In genomic region chr20:51553897-51554504, GRCh38 we compare ENCODE assay signal across 11 cellular contexts. TPM values are rescaled to one million over a fixed set of nuclear protein-coding genes. Genes with fewer than 3 reads are reported as not detected.
DNase-seq lines count a peak whose midpoint lies in the region; ATAC-seq and TF ChIP-seq lines count a peak whose summit lies in the region.
"Had no signal": no experiment of that assay in that cellular context is flagged by ENCODE, and none has a peak within 500 bp of the region (broad histone marks: within the 10 kb centered on the region; RNA-seq: fewer than 3 reads in every experiment).

No MANE protein-coding gene starts in this region.

- no peaks in the 10 kb centered on the region for H3F3A ChIP-seq in DOHH2 (ENCODE audit: control insufficient read depth, insufficient read depth)

- DNase-seq in Karpas-422 (no peak), choroid plexus epithelial cell (ENCODE audit: low read depth) (peak; percentile 66), osteoblast (ENCODE audit: insufficient read length, low spot score, missing footprints) (peak; percentile 87), cerebellar cortex (ENCODE audit: low spot score) (no peak)
- DNase-seq: activated naive CD4-positive, alpha-beta T cell treated with Interleukin-2 at 50 U/mL for 16 hours; C1 segment of cervical spinal cord; NCI-H1105 had no signal

- no peaks in the 10 kb centered on the region for H4K20me1 ChIP-seq in DOHH2 (ENCODE audit: control insufficient read depth, insufficient read depth, low read depth, low read length)
- H4K20me1 ChIP-seq in Karpas-422 (ENCODE audit: insufficient read depth, low read depth, low read length): no peaks in the 10 kb centered on the region
- H4K20me1 ChIP-seq in osteoblast (ENCODE audit: insufficient read depth, low read length): no peaks in the 10 kb centered on the region

- H3K79me2 ChIP-seq in DOHH2 (ENCODE audit: control insufficient read depth, low read length) (no peaks in the 10 kb centered on the region), Karpas-422 (ENCODE audit: low read length) (no peaks in the 10 kb centered on the region), osteoblast (ENCODE audit: insufficient read depth, low read length) (no peaks in the 10 kb centered on the region)

- H3K4me1 ChIP-seq in DOHH2 (ENCODE audit: control insufficient read depth, low read length) (peaks cover 11% of the 10 kb centered on the region), Karpas-422 (ENCODE audit: low read length) (peaks cover 12% of the 10 kb centered on the region), osteoblast (ENCODE audit: insufficient read depth, low read length) (peaks cover 13% of the 10 kb centered on the region)

- H3K36me3 ChIP-seq in DOHH2 (ENCODE audit: control insufficient read depth, low read length) (no peaks in the 10 kb centered on the region), Karpas-422 (ENCODE audit: insufficient read depth, low read length) (no peaks in the 10 kb centered on the region), osteoblast (ENCODE audit: insufficient read depth, low read length) (no peaks in the 10 kb centered on the region)

- peak overlapping the region; percentile 13; the same call in 1 of the 2 replicates for H3K4me3 ChIP-seq in DOHH2 (ENCODE audit: low read length)
- H3K4me3 ChIP-seq in Karpas-422 (ENCODE audit: low read length): peak overlapping the region; percentile 9; the same call in 1 of the 2 replicates
- no peak overlapping the region for H3K4me3 ChIP-seq in choroid plexus epithelial cell (ENCODE audit: low read depth, low read length)
- H3K4me3 ChIP-seq in osteoblast (ENCODE audit: insufficient read depth, low read length): no peak overlapping the region

- peak overlapping the region; percentile 37; the same call in 1 of the 2 replicates for H3K9ac ChIP-seq in Karpas-422 (ENCODE audit: low read length)

- TF ChIP-seq CTCF in DOHH2 (IDR thresholded peaks at IDR 0.05; ENCODE audit: low read depth, low read length, poor library complexity, severe bottlenecking) (no peak), choroid plexus epithelial cell (conservative IDR thresholded peaks at IDR 0.05; ENCODE audit: low read depth, low read length) (no peak), osteoblast (IDR thresholded peaks at IDR 0.05; ENCODE audit: extremely low read depth, low read depth, low read length) (no peak)

- no peaks in the 10 kb centered on the region for H3K9me3 ChIP-seq in DOHH2 (ENCODE audit: control insufficient read depth, insufficient read depth, low read length)
- H3K9me3 ChIP-seq in Karpas-422 (ENCODE audit: low read length): no peaks in the 10 kb centered on the region
- H3K9me3 ChIP-seq in osteoblast (ENCODE audit: low read depth, low read length): no peaks in the 10 kb centered on the region

- no peaks in the 10 kb centered on the region; the same call in 1 of the 2 replicates for H3K27me3 ChIP-seq in DOHH2 (ENCODE audit: control insufficient read depth, low read length)
- H3K27me3 ChIP-seq in Karpas-422 (ENCODE audit: low read length): peaks cover 2% of the 10 kb centered on the region; the same call in 1 of the 2 replicates
- H3K27me3 ChIP-seq in osteoblast (ENCODE audit: insufficient read depth, low read length): no peaks in the 10 kb centered on the region

- H3K4me2 ChIP-seq in DOHH2 (ENCODE audit: low read length) (peak overlapping the region; percentile 46), Karpas-422 (ENCODE audit: low read depth, low read length, poor library complexity, severe bottlenecking) (peak overlapping the region; percentile 44), osteoblast (ENCODE audit: insufficient read depth, low read length) (peak overlapping the region; percentile 49)

- no peak for ATAC-seq in HG02885 (IDR thresholded peaks at IDR 0.05; ENCODE audit: poor library complexity, unreplicated experiment)
- no peak for ATAC-seq in HG03565 (IDR thresholded peaks at IDR 0.05; ENCODE audit: unreplicated experiment)
- no peak for ATAC-seq in GM21423 (IDR thresholded peaks at IDR 0.05; ENCODE audit: unreplicated experiment)

- H3K27ac ChIP-seq in DOHH2 (ENCODE audit: low read depth, low read length) (no peak overlapping the region), Karpas-422 (ENCODE audit: low read length) (peak overlapping the region; percentile 17; the same call in 1 of the 2 replicates), osteoblast (ENCODE audit: low read depth, low read length) (peak overlapping the region; percentile 71)

- H3K9me2 ChIP-seq in DOHH2 (replicated peaks; ENCODE audit: control insufficient read depth, low read length) (no peaks in the 10 kb centered on the region), Karpas-422 (replicated peaks; ENCODE audit: insufficient read depth, low read length) (no peaks in the 10 kb centered on the region)

- peak overlapping the region; percentile 90 for H2AFZ ChIP-seq in Karpas-422 (ENCODE audit: low read length)
- no peak overlapping the region for H2AFZ ChIP-seq in osteoblast (ENCODE audit: low read length)

RNA-seq across cellular contexts. Expression of gene NFATC2, which starts 11.5 kb away (rescaled TPM):
- total RNA-seq in Karpas-422 (2014; rRNA removed; shearing (Covaris generic); ENCODE audit: low replicate concordance): 22.5 and 32.3 TPM in 2 replicates
- 0.29 and 0.36 TPM in 2 replicates for total RNA-seq in osteoblast

Comparison
In these comparisons a context has a peak if more than half of its experiments do, and no peak if none do; other contexts are left out.
1. H3K4me3 ChIP-seq: peak in DOHH2 (single experiment) and Karpas-422 (single experiment); none in choroid plexus epithelial cell (single experiment) and osteoblast (single experiment).
2. DNase-seq: peak in choroid plexus epithelial cell (single experiment) and osteoblast (single experiment); none in Karpas-422 (single experiment) and cerebellar cortex (single experiment).
3. RNA of gene NFATC2, which starts 11.5 kb away (total RNA-seq): 22.5 to 32.3 TPM in Karpas-422; 0.29 to 0.36 TPM in osteoblast; every median in the first group is over 10 times any median in the second.
4. Peak in every context shown above with its lines, with median percentiles within 50 percentile points of each other: H3K4me2 ChIP-seq.